Comparison of ENCODE assay signal across 27 cellular contexts in the genomic region with DNA sequence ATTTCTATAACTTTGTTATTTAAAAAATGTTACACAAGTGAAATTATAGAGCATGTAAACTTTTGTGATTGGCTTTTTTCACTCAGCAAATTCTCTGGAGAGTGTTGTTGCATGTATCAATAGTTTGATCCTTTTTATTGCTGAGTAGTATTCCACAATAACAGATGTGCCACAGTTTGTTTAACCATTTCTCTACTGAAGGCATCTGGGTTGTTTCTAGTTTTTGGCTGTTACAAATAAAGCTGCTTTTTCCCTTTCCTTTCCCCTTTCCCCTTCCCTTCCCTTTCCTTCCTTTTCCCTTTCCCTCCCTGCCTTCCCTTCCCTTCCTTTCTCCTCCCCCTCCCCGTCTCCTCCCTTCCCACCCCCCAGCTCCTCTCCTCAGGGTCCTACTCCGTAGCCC. TPM values are rescaled to one million over a fixed set of nuclear protein-coding genes. Genes with fewer than 3 reads are reported as not detected.
"Had no signal": no experiment of that assay in that cellular context is flagged by ENCODE, and none has a peak within 500 bp of the region (broad histone marks: within the 10 kb centered on the region; RNA-seq: fewer than 3 reads in every experiment).

No MANE protein-coding gene starts in this region.

- ATAC-seq: naive thymus-derived CD4-positive, alpha-beta T cell; natural killer cell; psoas muscle; right cardiac atrium; sciatic nerve; stimulated activated effector memory CD8-positive, alpha-beta T cell treated with anti-CD3 and anti-CD28 coated beads, Interleukin-12 subunit alpha, Interleukin-12 subunit beta, amount 100 ng/mL, for 72 hours; stimulated activated naive B cell treated with anti-CD40 and anti-IgM and Interleukin-4, amounts not matched to agents 10 μg/mL and 1 μg/mL and 100 μg/mL, for 72 hours had no signal

- H3K27ac ChIP-seq: neural progenitor cell, ovary, parathyroid adenoma, psoas muscle, skin epidermis, spleen, stomach, tibial artery, transverse colon, upper lobe of left lung, vagina had no signal

- H3K27me3 ChIP-seq: neural progenitor cell, ovary, spleen, stomach, tibial artery, transverse colon, upper lobe of left lung, vagina had no signal

- H3K4me2 ChIP-seq: neural progenitor cell, smooth muscle cell had no signal

- H3K36me3 ChIP-seq: neural progenitor cell, ovary, spleen, tibial artery, transverse colon, upper lobe of left lung, vagina had no signal

- H3K4me1 ChIP-seq: neural progenitor cell, parathyroid adenoma, psoas muscle, spleen, transverse colon, upper lobe of left lung, vagina had no signal

- H3K4me3 ChIP-seq: neural progenitor cell, ovary, psoas muscle, skin epidermis, smooth muscle cell, spleen, stomach, tibial artery, transverse colon, upper lobe of left lung, vagina had no signal

- H3K9me3 ChIP-seq: ovary, psoas muscle, spleen, stomach, tibial artery, transverse colon, upper lobe of left lung, vagina had no signal

- FAIRE-seq: urothelium cell line had no signal

- H2AFZ ChIP-seq: neural progenitor cell, parathyroid adenoma had no signal

- H3K9ac ChIP-seq: neural progenitor cell, parathyroid adenoma had no signal

- DNase-seq: naive thymus-derived CD4-positive, alpha-beta T cell; natural killer cell; occipital lobe; ovary; posterior cingulate gyrus; psoas muscle; right cardiac atrium; spleen; stimulated activated CD4-positive, alpha-beta T cell treated with anti-CD3 and anti-CD28 coated beads, Interleukin-12 subunit alpha, Interleukin-12 subunit beta, amount 100 ng/mL, for 4 hours; stimulated activated CD4-positive, alpha-beta T cell treated with anti-CD3 and anti-CD28 coated beads, Interleukin-1b, Interleukin-23, amount 100 ng/mL, for 48 hours; stimulated activated CD4-positive, alpha-beta T cell treated with anti-CD3 and anti-CD28 coated beads, Interleukin-2, amount 100 ng/mL, for 48 hours; stimulated activated CD4-positive, alpha-beta T cell treated with anti-CD3 and anti-CD28 coated beads, Interleukin-4, amount 100 ng/mL, for 24 hours; stimulated activated naive B cell treated with anti-CD40 and anti-IgM and Interleukin-4, amounts not matched to agents 10 μg/mL and 1 μg/mL and 100 μg/mL, for 72 hours; stimulated activated naive CD4-positive, alpha-beta T cell treated with Interleukin-2 at 50 U/mL for 16 hours; stomach; tibial artery; transverse colon; upper lobe of left lung had no signal

RNA-seq across cellular contexts. Expression of a gene that starts 44.9 kb away (rescaled TPM):
- total RNA-seq: osteoblast had no signal
